1 cellular context compared by ENCODE assay signal in the genomic region with DNA sequence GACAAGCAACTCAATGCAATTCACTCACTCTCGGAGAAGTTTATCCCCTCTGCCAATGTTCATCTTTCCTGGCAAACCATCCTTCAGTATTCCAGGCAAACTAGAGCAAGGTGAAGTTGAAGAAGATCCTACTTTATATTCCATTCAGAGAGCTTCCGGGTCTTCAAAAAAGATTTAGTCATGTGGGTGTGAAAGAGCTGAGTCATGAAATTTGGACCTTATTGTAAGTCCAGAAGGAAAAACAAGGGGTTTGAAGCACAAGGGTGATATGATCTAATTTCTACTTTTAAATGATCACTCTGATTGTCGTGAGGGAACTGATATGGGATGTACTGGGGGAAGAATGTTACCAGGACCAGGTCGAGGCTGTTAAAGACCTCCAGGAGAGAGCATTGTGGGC.
TF ChIP-seq lines count a peak whose summit lies in the region.

No MANE protein-coding gene starts in this region.

TF ChIP-seq in H1, 55 proteins besides CTCF, POLR2A, EP300 and RAD21:
- TF ChIP-seq EZH2 (IDR thresholded peaks at IDR 0.05; ENCODE audit: low read depth, low read length, severe bottlenecking) (no peak), MAFK (IDR thresholded peaks at IDR 0.05; ENCODE audit: low read depth, low read length) (peak; percentile 66; the same call in 1 of the 2 replicates), HDAC2 (IDR thresholded peaks at IDR 0.05; ENCODE audit: borderline replicate concordance in 1 of 2, low read depth in 2 of 2, low read length in 2 of 2) (no peak)
- TF ChIP-seq, protein P1, sequence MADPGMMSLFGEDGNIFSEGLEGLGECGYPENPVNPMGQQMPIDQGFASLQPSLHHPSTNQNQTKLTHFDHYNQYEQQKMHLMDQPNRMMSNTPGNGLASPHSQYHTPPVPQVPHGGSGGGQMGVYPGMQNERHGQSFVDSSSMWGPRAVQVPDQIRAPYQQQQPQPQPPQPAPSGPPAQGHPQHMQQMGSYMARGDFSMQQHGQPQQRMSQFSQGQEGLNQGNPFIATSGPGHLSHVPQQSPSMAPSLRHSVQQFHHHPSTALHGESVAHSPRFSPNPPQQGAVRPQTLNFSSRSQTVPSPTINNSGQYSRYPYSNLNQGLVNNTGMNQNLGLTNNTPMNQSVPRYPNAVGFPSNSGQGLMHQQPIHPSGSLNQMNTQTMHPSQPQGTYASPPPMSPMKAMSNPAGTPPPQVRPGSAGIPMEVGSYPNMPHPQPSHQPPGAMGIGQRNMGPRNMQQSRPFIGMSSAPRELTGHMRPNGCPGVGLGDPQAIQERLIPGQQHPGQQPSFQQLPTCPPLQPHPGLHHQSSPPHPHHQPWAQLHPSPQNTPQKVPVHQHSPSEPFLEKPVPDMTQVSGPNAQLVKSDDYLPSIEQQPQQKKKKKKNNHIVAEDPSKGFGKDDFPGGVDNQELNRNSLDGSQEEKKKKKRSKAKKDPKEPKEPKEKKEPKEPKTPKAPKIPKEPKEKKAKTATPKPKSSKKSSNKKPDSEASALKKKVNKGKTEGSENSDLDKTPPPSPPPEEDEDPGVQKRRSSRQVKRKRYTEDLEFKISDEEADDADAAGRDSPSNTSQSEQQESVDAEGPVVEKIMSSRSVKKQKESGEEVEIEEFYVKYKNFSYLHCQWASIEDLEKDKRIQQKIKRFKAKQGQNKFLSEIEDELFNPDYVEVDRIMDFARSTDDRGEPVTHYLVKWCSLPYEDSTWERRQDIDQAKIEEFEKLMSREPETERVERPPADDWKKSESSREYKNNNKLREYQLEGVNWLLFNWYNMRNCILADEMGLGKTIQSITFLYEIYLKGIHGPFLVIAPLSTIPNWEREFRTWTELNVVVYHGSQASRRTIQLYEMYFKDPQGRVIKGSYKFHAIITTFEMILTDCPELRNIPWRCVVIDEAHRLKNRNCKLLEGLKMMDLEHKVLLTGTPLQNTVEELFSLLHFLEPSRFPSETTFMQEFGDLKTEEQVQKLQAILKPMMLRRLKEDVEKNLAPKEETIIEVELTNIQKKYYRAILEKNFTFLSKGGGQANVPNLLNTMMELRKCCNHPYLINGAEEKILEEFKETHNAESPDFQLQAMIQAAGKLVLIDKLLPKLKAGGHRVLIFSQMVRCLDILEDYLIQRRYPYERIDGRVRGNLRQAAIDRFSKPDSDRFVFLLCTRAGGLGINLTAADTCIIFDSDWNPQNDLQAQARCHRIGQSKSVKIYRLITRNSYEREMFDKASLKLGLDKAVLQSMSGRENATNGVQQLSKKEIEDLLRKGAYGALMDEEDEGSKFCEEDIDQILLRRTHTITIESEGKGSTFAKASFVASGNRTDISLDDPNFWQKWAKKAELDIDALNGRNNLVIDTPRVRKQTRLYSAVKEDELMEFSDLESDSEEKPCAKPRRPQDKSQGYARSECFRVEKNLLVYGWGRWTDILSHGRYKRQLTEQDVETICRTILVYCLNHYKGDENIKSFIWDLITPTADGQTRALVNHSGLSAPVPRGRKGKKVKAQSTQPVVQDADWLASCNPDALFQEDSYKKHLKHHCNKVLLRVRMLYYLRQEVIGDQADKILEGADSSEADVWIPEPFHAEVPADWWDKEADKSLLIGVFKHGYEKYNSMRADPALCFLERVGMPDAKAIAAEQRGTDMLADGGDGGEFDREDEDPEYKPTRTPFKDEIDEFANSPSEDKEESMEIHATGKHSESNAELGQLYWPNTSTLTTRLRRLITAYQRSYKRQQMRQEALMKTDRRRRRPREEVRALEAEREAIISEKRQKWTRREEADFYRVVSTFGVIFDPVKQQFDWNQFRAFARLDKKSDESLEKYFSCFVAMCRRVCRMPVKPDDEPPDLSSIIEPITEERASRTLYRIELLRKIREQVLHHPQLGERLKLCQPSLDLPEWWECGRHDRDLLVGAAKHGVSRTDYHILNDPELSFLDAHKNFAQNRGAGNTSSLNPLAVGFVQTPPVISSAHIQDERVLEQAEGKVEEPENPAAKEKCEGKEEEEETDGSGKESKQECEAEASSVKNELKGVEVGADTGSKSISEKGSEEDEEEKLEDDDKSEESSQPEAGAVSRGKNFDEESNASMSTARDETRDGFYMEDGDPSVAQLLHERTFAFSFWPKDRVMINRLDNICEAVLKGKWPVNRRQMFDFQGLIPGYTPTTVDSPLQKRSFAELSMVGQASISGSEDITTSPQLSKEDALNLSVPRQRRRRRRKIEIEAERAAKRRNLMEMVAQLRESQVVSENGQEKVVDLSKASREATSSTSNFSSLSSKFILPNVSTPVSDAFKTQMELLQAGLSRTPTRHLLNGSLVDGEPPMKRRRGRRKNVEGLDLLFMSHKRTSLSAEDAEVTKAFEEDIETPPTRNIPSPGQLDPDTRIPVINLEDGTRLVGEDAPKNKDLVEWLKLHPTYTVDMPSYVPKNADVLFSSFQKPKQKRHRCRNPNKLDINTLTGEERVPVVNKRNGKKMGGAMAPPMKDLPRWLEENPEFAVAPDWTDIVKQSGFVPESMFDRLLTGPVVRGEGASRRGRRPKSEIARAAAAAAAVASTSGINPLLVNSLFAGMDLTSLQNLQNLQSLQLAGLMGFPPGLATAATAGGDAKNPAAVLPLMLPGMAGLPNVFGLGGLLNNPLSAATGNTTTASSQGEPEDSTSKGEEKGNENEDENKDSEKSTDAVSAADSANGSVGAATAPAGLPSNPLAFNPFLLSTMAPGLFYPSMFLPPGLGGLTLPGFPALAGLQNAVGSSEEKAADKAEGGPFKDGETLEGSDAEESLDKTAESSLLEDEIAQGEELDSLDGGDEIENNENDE (IDR thresholded peaks at IDR 0.05; ENCODE audit: insufficient replicate concordance, low read length) = no peak
TF ChIP-seq in H1: peak in this region for 1.
